Comparison of ENCODE assay signal across 15 cellular contexts in the genomic region with DNA sequence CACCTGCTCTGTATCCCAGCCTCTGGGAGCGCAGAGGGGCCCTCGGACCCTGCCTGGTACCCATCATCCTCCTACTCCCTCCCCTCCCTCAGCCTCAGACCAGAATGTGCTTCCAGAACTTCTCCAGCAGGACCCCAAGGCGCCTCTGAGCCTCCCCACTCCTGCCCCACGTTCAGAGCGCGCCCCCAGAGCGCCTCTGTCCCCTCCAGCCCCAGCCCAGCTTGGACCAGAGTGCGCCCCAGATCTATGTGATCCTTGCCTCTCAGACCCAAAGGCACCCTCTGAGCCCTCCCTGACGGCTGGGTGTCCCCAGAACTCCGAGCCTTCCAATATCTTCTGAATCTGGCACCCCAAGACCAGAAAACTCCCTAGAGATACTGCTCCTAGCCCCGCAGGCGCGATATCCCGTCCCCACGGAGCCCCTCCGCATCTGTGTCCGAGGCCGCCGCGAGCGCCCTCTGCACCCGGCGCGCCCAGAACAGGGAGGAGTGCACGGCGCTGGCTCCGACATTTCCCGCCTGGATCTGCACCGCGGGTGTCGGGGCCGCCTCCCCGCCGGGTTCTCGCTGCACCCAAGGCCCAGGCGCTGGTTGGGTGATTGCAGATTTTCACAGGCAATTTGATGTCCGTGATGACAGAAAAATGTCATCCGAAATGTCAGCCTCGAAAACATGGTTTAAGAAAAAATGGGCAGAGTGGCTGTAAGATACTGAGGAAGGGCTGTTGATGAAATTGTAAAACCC. TPM values are rescaled to one million over a fixed set of nuclear protein-coding genes. Genes with fewer than 3 reads are reported as not detected.
DNase-seq lines count a peak whose midpoint lies in the region; ATAC-seq and TF ChIP-seq lines count a peak whose summit lies in the region.
"Had no signal": no experiment of that assay in that cellular context is flagged by ENCODE, and none has a peak within 500 bp of the region (broad histone marks: within the 10 kb centered on the region; RNA-seq: fewer than 3 reads in every experiment).

No MANE protein-coding gene starts in this region.

- peak; percentile 13 for ATAC-seq in activated CD8-positive, alpha-beta T cell treated with anti-CD3 and anti-CD28 coated beads for 36 hours
- no peak for ATAC-seq in activated CD8-positive, alpha-beta T cell treated with anti-CD3 and anti-CD28 coated beads, Interleukin-2, amount 10 ng/mL, durations not matched to agents 7 days and 5 days
- ATAC-seq in upper lobe of right lung (peak; percentile 16), HG02571 (IDR thresholded peaks at IDR 0.05; ENCODE audit: unreplicated experiment) (no peak), GM18861 (IDR thresholded peaks at IDR 0.05; ENCODE audit: unreplicated experiment) (no peak)

- CTCF ChIA-PET in activated CD8-positive, alpha-beta T cell treated with anti-CD3 and anti-CD28 coated beads for 36 hours (lab: Charles Lee) = interaction anchor here (1.9 kb wide), 1 partner anchor 87 kb away, joined by 10 read pairs; no protein-coding TSS in a partner anchor
- CTCF ChIA-PET in activated CD8-positive, alpha-beta T cell treated with anti-CD3 and anti-CD28 coated beads, Interleukin-2, amount 10 ng/mL, durations not matched to agents 7 days and 5 days (lab: Charles Lee) = interaction anchor here (1.4 kb wide), 1 partner anchor 88 kb away, joined by 4 read pairs; no protein-coding TSS in a partner anchor

- H3K4me3 ChIP-seq in left ventricle myocardium inferior (peak overlapping the region; percentile 40), upper lobe of right lung (no peak overlapping the region)
- H3K4me3 ChIP-seq: SJSA1 had no signal

- H3K36me3 ChIP-seq in left ventricle myocardium inferior (no peaks in the 10 kb centered on the region), upper lobe of right lung (no peaks in the 10 kb centered on the region)
- H3K36me3 ChIP-seq: SJSA1 had no signal

- TF ChIP-seq CTCF in activated CD8-positive, alpha-beta T cell treated with anti-CD3 and anti-CD28 coated beads for 36 hours (IDR thresholded peaks at IDR 0.05) = no peak
- TF ChIP-seq CTCF in left ventricle myocardium inferior (IDR thresholded peaks at IDR 0.05; ENCODE audit: borderline replicate concordance) (no peak), mesothelial cell of epicardium (IDR thresholded peaks at IDR 0.05; ENCODE audit: unreplicated experiment) (no peak), upper lobe of right lung (IDR thresholded peaks at IDR 0.05) (no peak)

- no peaks in the 10 kb centered on the region for H3K36me3 Mint-ChIP-seq in activated CD8-positive, alpha-beta T cell treated with anti-CD3 and anti-CD28 coated beads for 36 hours (ENCODE audit: low read depth)
- H3K36me3 Mint-ChIP-seq in activated CD8-positive, alpha-beta T cell treated with anti-CD3 and anti-CD28 coated beads, Interleukin-2, amount 10 ng/mL, durations not matched to agents 7 days and 5 days (ENCODE audit: low read depth) = no peaks in the 10 kb centered on the region
- H3K36me3 Mint-ChIP-seq in mesothelial cell of epicardium = peaks cover 1% of the 10 kb centered on the region

- POLR2A ChIA-PET in activated CD8-positive, alpha-beta T cell treated with anti-CD3 and anti-CD28 coated beads for 36 hours (lab: Charles Lee) = no interaction called here
- POLR2A ChIA-PET in activated CD8-positive, alpha-beta T cell treated with anti-CD3 and anti-CD28 coated beads, Interleukin-2, amount 10 ng/mL, durations not matched to agents 7 days and 5 days (lab: Charles Lee) = no interaction called here

- no peaks in the 10 kb centered on the region for H3K4me1 Mint-ChIP-seq in activated CD8-positive, alpha-beta T cell treated with anti-CD3 and anti-CD28 coated beads for 36 hours (ENCODE audit: low read depth)
- H3K4me1 Mint-ChIP-seq in activated CD8-positive, alpha-beta T cell treated with anti-CD3 and anti-CD28 coated beads, Interleukin-2, amount 10 ng/mL, durations not matched to agents 7 days and 5 days (ENCODE audit: low read depth) = peaks cover 4% of the 10 kb centered on the region
- peaks cover 13% of the 10 kb centered on the region for H3K4me1 Mint-ChIP-seq in mesothelial cell of epicardium

- H3K4me1 ChIP-seq in left ventricle myocardium inferior (peaks cover 18% of the 10 kb centered on the region), upper lobe of right lung (peaks cover 7% of the 10 kb centered on the region)
- H3K4me1 ChIP-seq: SJSA1 had no signal

- no peak overlapping the region for H3K4me3 Mint-ChIP-seq in activated CD8-positive, alpha-beta T cell treated with anti-CD3 and anti-CD28 coated beads for 36 hours
- no peak overlapping the region for H3K4me3 Mint-ChIP-seq in activated CD8-positive, alpha-beta T cell treated with anti-CD3 and anti-CD28 coated beads, Interleukin-2, amount 10 ng/mL, durations not matched to agents 7 days and 5 days
- H3K4me3 Mint-ChIP-seq in mesothelial cell of epicardium = peak overlapping the region; percentile 48

- peaks cover 35% of the 10 kb centered on the region for H3K27me3 Mint-ChIP-seq in activated CD8-positive, alpha-beta T cell treated with anti-CD3 and anti-CD28 coated beads for 36 hours
- peaks cover 47% of the 10 kb centered on the region for H3K27me3 Mint-ChIP-seq in activated CD8-positive, alpha-beta T cell treated with anti-CD3 and anti-CD28 coated beads, Interleukin-2, amount 10 ng/mL, durations not matched to agents 7 days and 5 days (ENCODE audit: low read depth)
- H3K27me3 Mint-ChIP-seq in mesothelial cell of epicardium (ENCODE audit: low read depth) = peaks cover 91% of the 10 kb centered on the region

- H3K9me3 ChIP-seq in left ventricle myocardium inferior (replicated peaks) (no peaks in the 10 kb centered on the region), upper lobe of right lung (no peaks in the 10 kb centered on the region)
- H3K9me3 ChIP-seq: SJSA1 had no signal

- H3K27me3 ChIP-seq in left ventricle myocardium inferior (ENCODE audit: low read depth) (peaks cover 90% of the 10 kb centered on the region), upper lobe of right lung (peaks cover 38% of the 10 kb centered on the region)

- intact Hi-C loops in activated CD8-positive, alpha-beta T cell treated with anti-CD3 and anti-CD28 coated beads for 36 hours (cut with micrococcal nuclease) = no loop called here
- intact Hi-C loops in left ventricle myocardium inferior (cut with micrococcal nuclease) (loop anchor here (5.0 kb wide), 1 partner anchor 85 kb away; no protein-coding TSS in a partner anchor), upper lobe of right lung (cut with DNase I) (no loop called here)

- no peak overlapping the region for H3K27ac ChIP-seq in left ventricle myocardium inferior (replicated peaks)
- H3K27ac ChIP-seq in upper lobe of right lung = no peak overlapping the region
- H3K27ac ChIP-seq: SJSA1 had no signal

- H3K9me3 Mint-ChIP-seq in activated CD8-positive, alpha-beta T cell treated with anti-CD3 and anti-CD28 coated beads for 36 hours = no peaks in the 10 kb centered on the region
- H3K9me3 Mint-ChIP-seq in activated CD8-positive, alpha-beta T cell treated with anti-CD3 and anti-CD28 coated beads, Interleukin-2, amount 10 ng/mL, durations not matched to agents 7 days and 5 days (ENCODE audit: insufficient read depth) = no peaks in the 10 kb centered on the region
- no peaks in the 10 kb centered on the region for H3K9me3 Mint-ChIP-seq in mesothelial cell of epicardium

- no peak for DNase-seq in activated CD8-positive, alpha-beta T cell treated with anti-CD3 and anti-CD28 coated beads for 36 hours
- no peak for DNase-seq in activated CD8-positive, alpha-beta T cell treated with anti-CD3 and anti-CD28 coated beads, Interleukin-2, amount 10 ng/mL, durations not matched to agents 7 days and 5 days
- DNase-seq in left ventricle myocardium inferior (no peak), mesothelial cell of epicardium (ENCODE audit: low spot score in 2 of 2, unreplicated experiment in 2 of 2) (no peak), upper lobe of right lung (no peak), NCI-H748 treated with DMSO at 0.1 percent for 48 hours (lab: John Stamatoyannopoulos, UW) (no peak)
- DNase-seq: 8988T; activated CD8-positive, alpha-beta memory T cell treated with anti-CD3 and anti-CD28 coated beads for 24 hours; activated gamma-delta T cell; hippocampal formation; Karpas-422; substantia nigra had no signal

- H3K27ac Mint-ChIP-seq in activated CD8-positive, alpha-beta T cell treated with anti-CD3 and anti-CD28 coated beads for 36 hours = no peak overlapping the region
- H3K27ac Mint-ChIP-seq in activated CD8-positive, alpha-beta T cell treated with anti-CD3 and anti-CD28 coated beads, Interleukin-2, amount 10 ng/mL, durations not matched to agents 7 days and 5 days = no peak overlapping the region
- H3K27ac Mint-ChIP-seq in mesothelial cell of epicardium = no peak overlapping the region

RNA-seq across cellular contexts. Expression of a gene that starts 0.5 kb away (rescaled TPM):
- not detected for total RNA-seq in activated CD8-positive, alpha-beta T cell treated with anti-CD3 and anti-CD28 coated beads for 36 hours
- not detected for total RNA-seq in activated CD8-positive, alpha-beta T cell treated with anti-CD3 and anti-CD28 coated beads, Interleukin-2, amount 10 ng/mL, durations not matched to agents 7 days and 5 days
- total RNA-seq in left ventricle myocardium inferior (not detected), mesothelial cell of epicardium (not detected in 3 replicates), upper lobe of right lung (not detected)
- total RNA-seq: SJSA1 had no signal

RNA-seq across cellular contexts. Expression of a gene that starts 42.6 kb away (rescaled TPM):
- not detected for total RNA-seq in activated CD8-positive, alpha-beta T cell treated with anti-CD3 and anti-CD28 coated beads for 36 hours
- total RNA-seq in activated CD8-positive, alpha-beta T cell treated with anti-CD3 and anti-CD28 coated beads, Interleukin-2, amount 10 ng/mL, durations not matched to agents 7 days and 5 days = not detected
- total RNA-seq in left ventricle myocardium inferior = 7.9 TPM
- not detected in 3 replicates for total RNA-seq in mesothelial cell of epicardium
- total RNA-seq in upper lobe of right lung = 4.7 TPM
- total RNA-seq: SJSA1 had no signal

RNA-seq across cellular contexts. Expression of a gene that starts 42.7 kb away (rescaled TPM):
- 1 to 10 TPM in 1 of 2 experiments, under 1 TPM in 1; 0.45 to 1.3 TPM for total RNA-seq in activated CD8-positive, alpha-beta T cell treated with anti-CD3 and anti-CD28 coated beads for 36 hours
- not detected for total RNA-seq in activated CD8-positive, alpha-beta T cell treated with anti-CD3 and anti-CD28 coated beads, Interleukin-2, amount 10 ng/mL, durations not matched to agents 7 days and 5 days
- total RNA-seq in left ventricle myocardium inferior (2.4 TPM), mesothelial cell of epicardium (1.2 to 2.1 TPM (median 1.8 TPM) in 3 replicates), upper lobe of right lung (0.78 TPM)
- total RNA-seq: SJSA1 had no signal

Comparison
In these comparisons a context has a peak if more than half of its experiments do, and no peak if none do; other contexts are left out.
1. ATAC-seq: peak in activated CD8-positive, alpha-beta T cell treated with anti-CD3 and anti-CD28 coated beads for 36 hours (single experiment) and upper lobe of right lung (single experiment); none in activated CD8-positive, alpha-beta T cell treated with anti-CD3 and anti-CD28 coated beads, Interleukin-2, amount 10 ng/mL, durations not matched to agents 7 days and 5 days (single experiment), HG02571 (single experiment) and GM18861 (single experiment).